Comparison of ENCODE assay signal across 8 cellular contexts in genomic region chr17:29293890-29294579, GRCh38.
DNase-seq lines count a peak whose midpoint lies in the region; ATAC-seq and FAIRE-seq lines count a peak whose summit lies in the region.

Gene NUFIP2, minus strand, starts transcription at chr17:29294148. Its CDS starts 89 bp downstream, at chr17:29294059.

- FAIRE-seq in HTR-8/SVneo (lab: Jason Lieb, UNC), result peak; percentile 97

- H3K9me3 Mint-ChIP-seq in effector memory CD8-positive, alpha-beta T cell, result no peaks in the 10 kb centered on the region

- DNase-seq in COLO829 (ENCODE audit: low spot score) (peak; percentile 99), HTR-8/SVneo (ENCODE audit: insufficient read length, low spot score) (peak; percentile 98), NOMO-1 treated with dmso at 0.1 percent for 144 hours (lab: John Stamatoyannopoulos, UW; ENCODE audit: unreplicated experiment) (peak; percentile 98), medulla oblongata (ENCODE audit: extremely low spot score) (peak; percentile 99)
- peak; percentile 92 to 95 (median 95) for DNase-seq in activated CD8-positive, alpha-beta memory T cell treated with anti-CD3 and anti-CD28 coated beads for 48 hours (ENCODE audit: low read depth in 2 of 3, low spot score in 2 of 3)
- DNase-seq in effector memory CD8-positive, alpha-beta T cell, result peak; percentile 96 to 97 (median 96)
- DNase-seq in stimulated activated CD8-positive, alpha-beta memory T cell treated with anti-CD3 and anti-CD28 coated beads, Interleukin-12 subunit alpha, Interleukin-12 subunit beta, amount 100 ng/mL, for 1 hour (ENCODE audit: low read depth), result peak; percentile 97

- H3K4me1 Mint-ChIP-seq in effector memory CD8-positive, alpha-beta T cell (ENCODE audit: low read depth in 2 of 2), result peaks cover 35 to 37% of the 10 kb centered on the region in 2 donors

- peak within 1 kb of the TSS; percentile 94 to 98 for H3K4me3 Mint-ChIP-seq in effector memory CD8-positive, alpha-beta T cell

- no peaks in the 10 kb centered on the region for H3K27me3 Mint-ChIP-seq in effector memory CD8-positive, alpha-beta T cell

- peaks cover 41% of the 10 kb centered on the region for H3K36me3 Mint-ChIP-seq in effector memory CD8-positive, alpha-beta T cell (ENCODE audit: insufficient read depth)

- peak within 1 kb of the TSS; percentile 95 to 96 for H3K27ac Mint-ChIP-seq in effector memory CD8-positive, alpha-beta T cell

- peak; percentile 67 for ATAC-seq in GM21367 (IDR thresholded peaks at IDR 0.05; ENCODE audit: unreplicated experiment)
- peak; percentile 83 for ATAC-seq in effector memory CD8-positive, alpha-beta T cell (replicated peaks)

Comparison
In these comparisons a context has a peak if more than half of its experiments do, and no peak if none do; other contexts are left out.
1. Peak in every context shown above with its lines: DNase-seq and ATAC-seq.